Comparison of ENCODE assay signal across 8 cellular contexts in genomic region chr11:90222152-90222458, GRCh38. TPM values are rescaled to one million over a fixed set of nuclear protein-coding genes. Genes with fewer than 3 reads are reported as not detected.
DNase-seq lines count a peak whose midpoint lies in the region; ATAC-seq and TF ChIP-seq lines count a peak whose summit lies in the region.

No MANE protein-coding gene starts in this region.

- no peaks in the 10 kb centered on the region for H3K9me3 ChIP-seq in ectodermal cell (ENCODE audit: control insufficient read depth, low read length)

- H3K4me3 Mint-ChIP-seq in nephron progenitor cell = peak overlapping the region; percentile 99

- peaks cover 6% of the 10 kb centered on the region for H3K4me1 ChIP-seq in ectodermal cell (ENCODE audit: control insufficient read depth, insufficient read depth, low read length)

- H3K4me1 Mint-ChIP-seq in nephron progenitor cell = peaks cover 44% of the 10 kb centered on the region

- POLR2A ChIA-PET in GM10248 (lab: Yijun Ruan, JAX) = no interaction called here

- peak overlapping the region; percentile 73 for H3K4me3 ChIP-seq in LNCaP clone FGC (ENCODE audit: low read depth, low read length)
- peak overlapping the region; percentile 78 for H3K4me3 ChIP-seq in ectodermal cell (ENCODE audit: insufficient read depth, low read depth, low read length)

- peaks cover 11% of the 10 kb centered on the region for H3K9me3 Mint-ChIP-seq in nephron progenitor cell

- H3K27me3 Mint-ChIP-seq in nephron progenitor cell (ENCODE audit: low read depth, poor library complexity) = no peaks in the 10 kb centered on the region

- peaks cover 28% of the 10 kb centered on the region for H3K36me3 Mint-ChIP-seq in nephron progenitor cell (ENCODE audit: low read depth)

- H3K27me3 ChIP-seq in ectodermal cell (ENCODE audit: control insufficient read depth, insufficient read depth, low read length, poor library complexity, severe bottlenecking) = no peaks in the 10 kb centered on the region

- no peak for DNase-seq in LNCaP clone FGC (ENCODE audit: low read depth)
- DNase-seq in nephron progenitor cell = no peak
- DNase-seq in GM10248 (ENCODE audit: extremely low spot score) = no peak
- no peak for DNase-seq in 8988T
- no peak for DNase-seq in NCI-H82 treated with DMSO at 0.1 percent for 48 hours (lab: John Stamatoyannopoulos, UW; ENCODE audit: unreplicated experiment)
- no peak for DNase-seq in stimulated activated naive CD4-positive, alpha-beta T cell (lab: John Stamatoyannopoulos, UW)

- TF ChIP-seq CTCF in LNCaP clone FGC (IDR thresholded peaks at IDR 0.05; ENCODE audit: control insufficient read depth, extremely low read depth, insufficient read depth) = no peak
- TF ChIP-seq CTCF in nephron progenitor cell (IDR thresholded peaks at IDR 0.05) = no peak
- no peak for TF ChIP-seq CTCF in GM10248 (IDR thresholded peaks at IDR 0.05; ENCODE audit: control extremely low read depth, extremely low read depth, low read depth, missing control alignments)

- no peaks in the 10 kb centered on the region for H3K36me3 ChIP-seq in ectodermal cell (ENCODE audit: control insufficient read depth, insufficient read depth, low read length)

- peak; percentile 17 for ATAC-seq in GM18870 (IDR thresholded peaks at IDR 0.05; ENCODE audit: unreplicated experiment)

- no peak overlapping the region for H3K27ac ChIP-seq in ectodermal cell (ENCODE audit: insufficient read depth, low read depth, low read length, poor library complexity, severe bottlenecking)

- CTCF ChIA-PET in GM10248 (lab: Yijun Ruan, JAX) = interaction anchor here (4.2 kb wide), 1 partner anchor 17 kb away, joined by 24 read pairs; no protein-coding TSS in a partner anchor

- WGBS in ectodermal cell, 2 experiments = 1% methylated on average over 10 to 11 of the region's 11 CpGs

- H3K27ac Mint-ChIP-seq in nephron progenitor cell = peak overlapping the region; percentile 100

RNA-seq across cellular contexts. Expression of gene CHORDC1, which starts 0.7 kb away (rescaled TPM):
- 57.2 TPM for polyA plus RNA-seq in ectodermal cell (2013, experiment 1 of 4)
- polyA plus RNA-seq in ectodermal cell (2013, experiment 2 of 4) = 45.8 TPM
- polyA plus RNA-seq in ectodermal cell (2013, experiment 3 of 4) = 38.1 TPM
- polyA plus RNA-seq in ectodermal cell (2013, experiment 4 of 4) = 41.8 TPM
